8 cellular contexts compared by ENCODE assay signal in the genomic region with DNA sequence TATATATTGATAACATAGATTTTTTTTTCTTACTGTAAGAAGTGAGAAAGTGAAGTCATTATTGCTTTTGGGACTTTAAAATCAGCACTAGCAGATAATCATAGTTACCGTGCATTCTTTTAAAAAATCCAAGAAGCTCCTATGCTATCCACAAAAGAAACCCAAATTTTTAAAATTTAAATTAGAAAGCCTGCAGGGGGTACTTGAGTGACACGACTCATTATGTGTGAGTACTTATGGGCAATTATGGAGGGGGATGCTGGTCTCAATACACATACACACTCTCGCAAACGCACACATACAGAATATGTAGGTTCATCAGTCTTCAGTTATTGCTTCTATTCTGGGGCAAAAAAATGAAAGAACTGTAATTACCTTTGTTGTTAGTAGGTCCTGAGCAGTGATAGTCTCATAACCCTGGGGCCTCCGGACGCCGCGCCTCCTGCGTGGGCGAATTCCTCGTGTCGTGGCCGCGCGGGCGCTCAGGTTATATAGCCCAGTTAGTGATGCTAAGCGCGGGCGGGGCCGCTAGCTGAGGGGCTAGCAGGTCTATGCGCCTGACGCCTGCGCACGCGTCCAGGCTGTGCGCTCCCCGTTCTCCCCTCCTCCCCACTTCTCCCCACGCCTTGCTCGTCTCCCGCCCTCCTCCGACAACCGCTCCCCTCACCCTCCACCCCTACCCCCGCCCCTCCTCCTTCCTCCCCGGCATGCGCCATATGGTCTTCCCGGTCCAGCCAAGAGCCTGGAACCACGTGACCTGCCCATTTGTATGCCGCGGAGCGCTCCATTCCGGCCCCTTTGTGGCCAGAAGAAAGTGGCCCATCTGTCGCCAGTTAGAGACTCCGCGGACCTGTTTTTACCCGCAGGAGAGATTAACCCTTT. TPM values are rescaled to one million over a fixed set of nuclear protein-coding genes. Genes with fewer than 3 reads are reported as not detected.
A peak's percentile ranks its signal among the peaks of the same experiment; 100 is the strongest.
DNase-seq lines count a peak whose midpoint lies in the region; ATAC-seq and TF ChIP-seq lines count a peak whose summit lies in the region.

A gene (minus strand): TSS at position 463 of the 882 bp plus-strand sequence. CDS start 1,657 bp downstream, outside the sequence.

- peak within 1 kb of the TSS; percentile 1 for H3K4me3 ChIP-seq in HL-60 (replicated peaks; ENCODE audit: insufficient read depth, low read length)

- H3K27ac ChIP-seq in HL-60 (replicated peaks): no peak within 1 kb of the TSS

- POLR2A ChIA-PET in activated naive CD8-positive, alpha-beta T cell treated with anti-CD3 and anti-CD28 coated beads, Interleukin-2, amount 10 ng/mL, durations not matched to agents 7 days and 5 days (lab: Charles Lee): no interaction called here
- POLR2A ChIA-PET in naive thymus-derived CD8-positive, alpha-beta T cell (lab: Charles Lee): no interaction called here

- DNase-seq in DMS153 treated with DMSO at 0.1 percent for 48 hours (lab: John Stamatoyannopoulos, UW; ENCODE audit: unreplicated experiment) (peak; percentile 79), HL-60 (ENCODE audit: low read depth in 1 of 2, low spot score in 1 of 2) (no peak), mesenteric fat pad (ENCODE audit: low spot score) (no peak), mucosa of gallbladder (ENCODE audit: low spot score) (no peak), COLO829 (ENCODE audit: low spot score) (no peak)
- DNase-seq in activated naive CD8-positive, alpha-beta T cell treated with anti-CD3 and anti-CD28 coated beads, Interleukin-2, amount 10 ng/mL, durations not matched to agents 7 days and 5 days: peak; percentile 49
- no peak for DNase-seq in naive thymus-derived CD8-positive, alpha-beta T cell

- peaks cover 67% of the 10 kb centered on the region for H3K27me3 ChIP-seq in HL-60 (ENCODE audit: insufficient read depth, poor library complexity, severe bottlenecking)

- peak within 1 kb of the TSS; percentile 3 for H3K27ac Mint-ChIP-seq in activated naive CD8-positive, alpha-beta T cell treated with anti-CD3 and anti-CD28 coated beads, Interleukin-2, amount 10 ng/mL, durations not matched to agents 7 days and 5 days
- H3K27ac Mint-ChIP-seq in naive thymus-derived CD8-positive, alpha-beta T cell: peak within 1 kb of the TSS in 2 of 10 donors; percentile 3 to 41

- peaks cover 2% of the 10 kb centered on the region for H3K36me3 Mint-ChIP-seq in activated naive CD8-positive, alpha-beta T cell treated with anti-CD3 and anti-CD28 coated beads, Interleukin-2, amount 10 ng/mL, durations not matched to agents 7 days and 5 days
- H3K36me3 Mint-ChIP-seq in naive thymus-derived CD8-positive, alpha-beta T cell: peaks cover 0 to 21% (median 7%) of the 10 kb centered on the region in 3 donors

- TF ChIP-seq CTCF in HL-60 (IDR thresholded peaks at IDR 0.05; ENCODE audit: insufficient read depth, low read length): no peak

- H3K4me1 Mint-ChIP-seq in activated naive CD8-positive, alpha-beta T cell treated with anti-CD3 and anti-CD28 coated beads, Interleukin-2, amount 10 ng/mL, durations not matched to agents 7 days and 5 days: peaks cover 40% of the 10 kb centered on the region
- peaks cover 35 to 60% (median 51%) of the 10 kb centered on the region in 4 donors for H3K4me1 Mint-ChIP-seq in naive thymus-derived CD8-positive, alpha-beta T cell

- H3K4me3 Mint-ChIP-seq in activated naive CD8-positive, alpha-beta T cell treated with anti-CD3 and anti-CD28 coated beads, Interleukin-2, amount 10 ng/mL, durations not matched to agents 7 days and 5 days: peak within 1 kb of the TSS; percentile 75
- H3K4me3 Mint-ChIP-seq in naive thymus-derived CD8-positive, alpha-beta T cell: peak within 1 kb of the TSS; percentile 49 to 85 (median 72)

- H3K9me3 Mint-ChIP-seq in activated naive CD8-positive, alpha-beta T cell treated with anti-CD3 and anti-CD28 coated beads, Interleukin-2, amount 10 ng/mL, durations not matched to agents 7 days and 5 days: peaks cover 6% of the 10 kb centered on the region
- H3K9me3 Mint-ChIP-seq in naive thymus-derived CD8-positive, alpha-beta T cell: peaks cover 0 to 31% (median 16%) of the 10 kb centered on the region in 9 donors

- peaks cover 89% of the 10 kb centered on the region for H3K27me3 Mint-ChIP-seq in activated naive CD8-positive, alpha-beta T cell treated with anti-CD3 and anti-CD28 coated beads, Interleukin-2, amount 10 ng/mL, durations not matched to agents 7 days and 5 days
- peaks cover 60 to 92% (median 74%) of the 10 kb centered on the region in 5 donors for H3K27me3 Mint-ChIP-seq in naive thymus-derived CD8-positive, alpha-beta T cell

- no peak for ATAC-seq in activated naive CD8-positive, alpha-beta T cell treated with anti-CD3 and anti-CD28 coated beads, Interleukin-2, amount 10 ng/mL, durations not matched to agents 7 days and 5 days (ENCODE audit: low read depth)
- ATAC-seq in naive thymus-derived CD8-positive, alpha-beta T cell: no peak
- ATAC-seq in GM19395 (IDR thresholded peaks at IDR 0.05; ENCODE audit: unreplicated experiment): no peak

RNA-seq across cellular contexts. Expression of the gene that starts here (rescaled TPM):
- not detected for total RNA-seq in activated naive CD8-positive, alpha-beta T cell treated with anti-CD3 and anti-CD28 coated beads, Interleukin-2, amount 10 ng/mL, durations not matched to agents 7 days and 5 days
- total RNA-seq in naive thymus-derived CD8-positive, alpha-beta T cell: not detected
- not detected for polyA plus RNA-seq in naive thymus-derived CD8-positive, alpha-beta T cell
- total RNA-seq in mesenteric fat pad (not detected), mucosa of gallbladder (not detected)

Comparison
In these comparisons a context has a peak if more than half of its experiments do, and no peak if none do; other contexts are left out.
1. Peak in DNase-seq in activated naive CD8-positive, alpha-beta T cell treated with anti-CD3 and anti-CD28 coated beads, Interleukin-2, amount 10 ng/mL, durations not matched to agents 7 days and 5 days; RNA of the gene not detected or under 1 TPM.